Comparison of ENCODE assay signal across 14 cellular contexts in the genomic region with DNA sequence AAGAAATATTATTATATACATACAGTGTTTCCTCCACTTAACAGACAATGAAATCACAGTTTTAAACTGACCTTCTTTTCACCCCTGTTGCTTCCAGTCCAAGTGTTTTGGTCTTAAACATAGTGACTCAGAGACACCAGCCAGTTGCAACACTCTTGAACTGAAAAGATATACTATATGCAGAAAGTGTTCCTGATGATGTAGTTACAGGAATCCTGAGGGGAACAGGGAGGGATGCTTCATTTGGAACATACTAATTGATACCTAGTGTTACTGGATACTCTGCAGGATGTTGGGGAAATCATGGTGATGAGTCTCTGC.
A peak's percentile ranks its signal among the peaks of the same experiment; 100 is the strongest.
DNase-seq lines count a peak whose midpoint lies in the region; ATAC-seq and TF ChIP-seq lines count a peak whose summit lies in the region.
"Had no signal": no experiment of that assay in that cellular context is flagged by ENCODE, and none has a peak within 500 bp of the region (broad histone marks: within the 10 kb centered on the region; RNA-seq: fewer than 3 reads in every experiment).

No MANE protein-coding gene starts in this region.

- peak overlapping the region; percentile 45 for H3K27ac Mint-ChIP-seq in chondrocyte (ENCODE audit: unreplicated experiment)
- H3K27ac Mint-ChIP-seq: activated CD8-positive, alpha-beta T cell treated with anti-CD3 and anti-CD28 coated beads for 36 hours; activated naive CD8-positive, alpha-beta T cell had no signal

- no peaks in the 10 kb centered on the region for H4K20me1 ChIP-seq in IMR-90 (ENCODE audit: insufficient read depth, low read length)

- no peak overlapping the region for H3K9ac ChIP-seq in IMR-90 (ENCODE audit: low read depth, low read length)

- no peak overlapping the region for H2AFZ ChIP-seq in IMR-90 (replicated peaks; ENCODE audit: low read length, poor library complexity)

- CTCF ChIA-PET in IMR-90 (lab: Yijun Ruan, JAX): no interaction called here

- no peak overlapping the region for H3K4me3 Mint-ChIP-seq in chondrocyte (ENCODE audit: unreplicated experiment)
- H3K4me3 Mint-ChIP-seq: activated CD8-positive, alpha-beta T cell treated with anti-CD3 and anti-CD28 coated beads for 36 hours; activated naive CD8-positive, alpha-beta T cell had no signal

- H3K4me1 Mint-ChIP-seq in chondrocyte (ENCODE audit: low read depth): peaks cover 5% of the 10 kb centered on the region

- TF ChIP-seq CTCF in IMR-90 (conservative IDR thresholded peaks at IDR 0.05; ENCODE audit: low read depth, low read length): no peak
- TF ChIP-seq CTCF in chondrocyte (IDR thresholded peaks at IDR 0.05): no peak
- TF ChIP-seq CTCF in lung (IDR thresholded peaks at IDR 0.05; ENCODE audit: control extremely low read depth, extremely low read depth): no peak

- in situ Hi-C loops in IMR-90 (cut with MboI; ENCODE audit: low sequenced_read_pairs): no loop called here

- H2BK120ac ChIP-seq in IMR-90 (ENCODE audit: low read depth, low read length): no peak overlapping the region

- no peaks in the 10 kb centered on the region for H3K36me3 ChIP-seq in IMR-90 (ENCODE audit: control insufficient read depth, insufficient read depth, low read length)
- no peaks in the 10 kb centered on the region for H3K36me3 ChIP-seq in lung (ENCODE audit: control insufficient read depth in 2 of 2, insufficient read depth in 2 of 2, low read length in 2 of 2)
- H3K36me3 ChIP-seq: right lobe of liver had no signal

- H3K4ac ChIP-seq in IMR-90 (ENCODE audit: low read depth, low read length): no peak overlapping the region

- no peak overlapping the region for H2AK5ac ChIP-seq in IMR-90 (ENCODE audit: low read depth, low read length)

- dilution Hi-C loops in IMR-90 (cut with HindIII; ENCODE audit: low sequenced_read_pairs, unreplicated experiment): no loop called here

- peak overlapping the region; percentile 52; the same call in 1 of the 2 replicates for H3K27ac ChIP-seq in IMR-90 (ENCODE audit: insufficient read depth, low read length)
- no peak overlapping the region for H3K27ac ChIP-seq in lung (ENCODE audit: low read depth in 1 of 2, low read length in 1 of 2)
- H3K27ac ChIP-seq: right lobe of liver had no signal

- intact Hi-C loops in IMR-90 (cut with micrococcal nuclease): no loop called here

- H3K4me1 ChIP-seq in IMR-90 (ENCODE audit: control insufficient read depth, insufficient read depth, low read length) (peaks cover 7% of the 10 kb centered on the region), lung (ENCODE audit: control insufficient read depth in 2 of 2, insufficient read depth in 2 of 2, low read length in 2 of 2) (no peaks in the 10 kb centered on the region)
- H3K4me1 ChIP-seq: Caco-2, right lobe of liver had no signal

- POLR2A ChIA-PET in IMR-90 (lab: Charles Lee; ENCODE audit: unreplicated experiment): no interaction called here

- H3K27me3 Mint-ChIP-seq in chondrocyte (ENCODE audit: low read depth): peaks cover 5% of the 10 kb centered on the region

- TF ChIP-seq RAD21 in IMR-90 (IDR thresholded peaks at IDR 0.05; ENCODE audit: low read length): no peak

- H3K4me3 ChIP-seq in IMR-90 (ENCODE audit: insufficient read depth, low read depth, low read length) (no peak overlapping the region), lung (no peak overlapping the region)
- H3K4me3 ChIP-seq: right lobe of liver had no signal

- DNase-seq in COLO829 (ENCODE audit: low spot score): peak; percentile 74
- DNase-seq in IMR-90: peak; percentile 93
- DNase-seq in chondrocyte (ENCODE audit: low spot score): no peak
- DNase-seq in lung (ENCODE audit: low spot score): no peak
- no peak for DNase-seq in nucleus accumbens (lab: John Stamatoyannopoulos, UW)
- no peak for DNase-seq in putamen (ENCODE audit: low spot score)
- DNase-seq in activated CD8-positive, alpha-beta memory T cell treated with anti-CD3 and anti-CD28 coated beads for 24 hours: no peak
- DNase-seq: activated CD8-positive, alpha-beta T cell treated with anti-CD3 and anti-CD28 coated beads for 36 hours; Caco-2; Karpas-422; NCI-H510A treated with DMSO at 0.1 percent for 48 hours; right lobe of liver had no signal

- H2BK20ac ChIP-seq in IMR-90 (ENCODE audit: low read depth, low read length): no peak overlapping the region

- H3K56ac ChIP-seq in IMR-90 (ENCODE audit: extremely low read depth, insufficient read depth, low read length): no peak overlapping the region

- peaks cover 9% of the 10 kb centered on the region for H3K9me3 ChIP-seq in IMR-90 (ENCODE audit: control insufficient read depth, insufficient read depth, low read length)
- peaks cover 3 to 5% of the 10 kb centered on the region in 2 donors for H3K9me3 ChIP-seq in lung (ENCODE audit: control insufficient read depth in 2 of 2, insufficient read depth in 1 of 2, low read length in 1 of 2)

- H3K18ac ChIP-seq in IMR-90 (ENCODE audit: low read depth, low read length): peak overlapping the region; percentile 55

- H3K27me3 ChIP-seq in IMR-90 (ENCODE audit: control insufficient read depth, insufficient read depth, low read length) (no peaks in the 10 kb centered on the region; the same call in 1 of the 2 replicates), lung (ENCODE audit: control insufficient read depth, insufficient read depth) (no peaks in the 10 kb centered on the region)
- H3K27me3 ChIP-seq: right lobe of liver had no signal

- H2BK5ac ChIP-seq in IMR-90 (ENCODE audit: low read depth, low read length, poor library complexity, severe bottlenecking): no peak overlapping the region

- H3K9me1 ChIP-seq in IMR-90 (ENCODE audit: insufficient read depth, low read length): 0 out of 2 replicates have a peak, but pooled peaks cover 5% of the 10 kb centered on the region

- H3K14ac ChIP-seq in IMR-90 (replicated peaks; ENCODE audit: low read depth, low read length): no peak overlapping the region

- no peak overlapping the region for H3K23ac ChIP-seq in IMR-90 (ENCODE audit: low read depth, low read length)

- H3K36me3 Mint-ChIP-seq in chondrocyte (ENCODE audit: low read depth): peaks cover 8% of the 10 kb centered on the region

- H4K8ac ChIP-seq in IMR-90 (ENCODE audit: low read depth in 2 of 2, low read length in 2 of 2): no peak overlapping the region

- H3K9me3 Mint-ChIP-seq in chondrocyte (ENCODE audit: low read depth): peaks cover 32% of the 10 kb centered on the region

- no peak overlapping the region for H2BK15ac ChIP-seq in IMR-90 (ENCODE audit: low read depth, low read length)

- peak overlapping the region; percentile 40; the same call in 1 of the 2 replicates for H3K4me2 ChIP-seq in IMR-90 (ENCODE audit: low read depth, low read length)

- H4K5ac ChIP-seq in IMR-90 (ENCODE audit: low read depth, low read length): no peak overlapping the region; the same call in 1 of the 2 replicates

- ATAC-seq in IMR-90 (ENCODE audit: low read depth): peak; percentile 98
- ATAC-seq in lung (ENCODE audit: insufficient read depth, low FRiP score): peak; percentile 34
- ATAC-seq in activated CD4-positive, CD25-positive, alpha-beta regulatory T cell treated with anti-CD3 and anti-CD28 coated beads, Interleukin-2, amount 50 U/mL, for 24 hours: no peak
- ATAC-seq: activated CD8-positive, alpha-beta T cell treated with anti-CD3 and anti-CD28 coated beads for 36 hours had no signal

- H2AK9ac ChIP-seq in IMR-90 (replicated peaks; ENCODE audit: low read depth, low read length, poor library complexity): no peak overlapping the region

- H4K91ac ChIP-seq in IMR-90 (ENCODE audit: insufficient read depth, low read depth, low read length): no peak overlapping the region

- no TSS peak for BruUV-seq in IMR-90 (replicated peaks; lab: Mats Ljungman, UMichigan)

- no peak for TF ChIP-seq POLR2A in IMR-90 (IDR thresholded peaks at IDR 0.05; ENCODE audit: low read depth, low read length)

- no peaks in the 10 kb centered on the region for H3K79me1 ChIP-seq in IMR-90 (ENCODE audit: low read depth in 1 of 2, low read length in 2 of 2)

TF ChIP-seq in IMR-90, 13 proteins besides CTCF, POLR2A, EP300 and RAD21:
- TF ChIP-seq MXI1 (IDR thresholded peaks at IDR 0.05; ENCODE audit: borderline replicate concordance, low read depth, low read length): no peak
- no peak for TF ChIP-seq USF2 (IDR thresholded peaks at IDR 0.05; ENCODE audit: low read depth, low read length)
- TF ChIP-seq MAFK (IDR thresholded peaks at IDR 0.05; ENCODE audit: low read depth, low read length): no peak
- no peak for TF ChIP-seq RFX5 (IDR thresholded peaks at IDR 0.05; ENCODE audit: low read depth, low read length)
- TF ChIP-seq, protein P1, sequence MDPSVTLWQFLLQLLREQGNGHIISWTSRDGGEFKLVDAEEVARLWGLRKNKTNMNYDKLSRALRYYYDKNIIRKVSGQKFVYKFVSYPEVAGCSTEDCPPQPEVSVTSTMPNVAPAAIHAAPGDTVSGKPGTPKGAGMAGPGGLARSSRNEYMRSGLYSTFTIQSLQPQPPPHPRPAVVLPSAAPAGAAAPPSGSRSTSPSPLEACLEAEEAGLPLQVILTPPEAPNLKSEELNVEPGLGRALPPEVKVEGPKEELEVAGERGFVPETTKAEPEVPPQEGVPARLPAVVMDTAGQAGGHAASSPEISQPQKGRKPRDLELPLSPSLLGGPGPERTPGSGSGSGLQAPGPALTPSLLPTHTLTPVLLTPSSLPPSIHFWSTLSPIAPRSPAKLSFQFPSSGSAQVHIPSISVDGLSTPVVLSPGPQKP (IDR thresholded peaks at IDR 0.05; ENCODE audit: borderline replicate concordance, low read depth, low read length): no peak
- no peak for TF ChIP-seq RCOR1 (IDR thresholded peaks at IDR 0.05; ENCODE audit: insufficient replicate concordance, low read length)
- TF ChIP-seq NFE2L2 (IDR thresholded peaks at IDR 0.05; ENCODE audit: low read depth, low read length): no peak
- peak; percentile 97 for TF ChIP-seq CEBPB (IDR thresholded peaks at IDR 0.05; ENCODE audit: low read depth, low read length)
- TF ChIP-seq SMC3 (IDR thresholded peaks at IDR 0.05; ENCODE audit: low read depth, low read length): no peak
- peak; percentile 86; the same call in 1 of the 2 replicates for TF ChIP-seq FOS (IDR thresholded peaks at IDR 0.05; ENCODE audit: low read depth, low read length)

Comparison
In these comparisons a context has a peak if more than half of its experiments do, and no peak if none do; other contexts are left out.
1. DNase-seq: peak in COLO829 (single experiment) and IMR-90 (single experiment); none in chondrocyte (single experiment), lung (single experiment), nucleus accumbens (0 of 56), putamen (single experiment) and activated CD8-positive, alpha-beta memory T cell treated with anti-CD3 and anti-CD28 coated beads for 24 hours (single experiment).
2. ATAC-seq: peak in IMR-90 (single experiment) and lung (single experiment); none in activated CD4-positive, CD25-positive, alpha-beta regulatory T cell treated with anti-CD3 and anti-CD28 coated beads, Interleukin-2, amount 50 U/mL, for 24 hours (0 of 2).